1 cellular context compared by ENCODE assay signal in genomic region chr4:3830774-3831528, GRCh38.
TF ChIP-seq lines count a peak whose summit lies in the region.

No MANE protein-coding gene starts in this region.

TF ChIP-seq in HepG2, 621 proteins besides CTCF, POLR2A, EP300 and RAD21 (continued from another document and continues in another):
- TF ChIP-seq, protein P1, sequence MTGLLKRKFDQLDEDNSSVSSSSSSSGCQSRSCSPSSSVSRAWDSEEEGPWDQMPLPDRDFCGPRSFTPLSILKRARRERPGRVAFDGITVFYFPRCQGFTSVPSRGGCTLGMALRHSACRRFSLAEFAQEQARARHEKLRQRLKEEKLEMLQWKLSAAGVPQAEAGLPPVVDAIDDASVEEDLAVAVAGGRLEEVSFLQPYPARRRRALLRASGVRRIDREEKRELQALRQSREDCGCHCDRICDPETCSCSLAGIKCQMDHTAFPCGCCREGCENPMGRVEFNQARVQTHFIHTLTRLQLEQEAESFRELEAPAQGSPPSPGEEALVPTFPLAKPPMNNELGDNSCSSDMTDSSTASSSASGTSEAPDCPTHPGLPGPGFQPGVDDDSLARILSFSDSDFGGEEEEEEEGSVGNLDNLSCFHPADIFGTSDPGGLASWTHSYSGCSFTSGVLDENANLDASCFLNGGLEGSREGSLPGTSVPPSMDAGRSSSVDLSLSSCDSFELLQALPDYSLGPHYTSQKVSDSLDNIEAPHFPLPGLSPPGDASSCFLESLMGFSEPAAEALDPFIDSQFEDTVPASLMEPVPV (CRISPR knock-in tag; IDR thresholded peaks at IDR 0.05): peak; percentile 79; the same call in 1 of the 2 replicates
- TF ChIP-seq MAZ (IDR thresholded peaks at IDR 0.05; ENCODE audit: borderline replicate concordance, low read depth, low read length) (no peak), MAZ (CRISPR knock-in tag; IDR thresholded peaks at IDR 0.05; ENCODE audit: low read depth) (peak; percentile 73), KLF11 (CRISPR knock-in tag; IDR thresholded peaks at IDR 0.05) (peak; percentile 61; the same call in 1 of the 2 replicates), NRL (CRISPR knock-in tag; IDR thresholded peaks at IDR 0.05; ENCODE audit: borderline replicate concordance) (peak; percentile 60; the same call in 1 of the 2 replicates), BCL6 (CRISPR knock-in tag; IDR thresholded peaks at IDR 0.05) (peak; percentile 51), ZNF557 (CRISPR knock-in tag; IDR thresholded peaks at IDR 0.05) (no peak), ZEB1 (IDR thresholded peaks at IDR 0.05; ENCODE audit: insufficient replicate concordance, low read depth) (no peak), ZNF503 (CRISPR knock-in tag; IDR thresholded peaks at IDR 0.05) (peak; percentile 73; the same call in 1 of the 2 replicates), ERF (CRISPR knock-in tag; IDR thresholded peaks at IDR 0.05) (peak; percentile 86; the same call in 1 of the 2 replicates), REXO4 (CRISPR knock-in tag; IDR thresholded peaks at IDR 0.05; ENCODE audit: borderline replicate concordance) (no peak), MEF2D (CRISPR knock-in tag; IDR thresholded peaks at IDR 0.05) (peak; percentile 89), PRMT3 (CRISPR knock-in tag; IDR thresholded peaks at IDR 0.05; ENCODE audit: borderline replicate concordance, low read depth) (no peak), MEIS2 (CRISPR knock-in tag; IDR thresholded peaks at IDR 0.05) (peak; percentile 97), ZNF644 (CRISPR knock-in tag; IDR thresholded peaks at IDR 0.05; ENCODE audit: low read depth) (peak; percentile 80), SALL1 (CRISPR knock-in tag; IDR thresholded peaks at IDR 0.05) (peak; percentile 90), SIX1 (CRISPR knock-in tag; IDR thresholded peaks at IDR 0.05; ENCODE audit: borderline replicate concordance) (peak; percentile 27; the same call in 1 of the 2 replicates), ZBTB7B (CRISPR knock-in tag; IDR thresholded peaks at IDR 0.05) (peak; percentile 79; the same call in 1 of the 2 replicates), NR2F6 (IDR thresholded peaks at IDR 0.05) (peak; percentile 95), NR2F6 (CRISPR knock-in tag; IDR thresholded peaks at IDR 0.05) (peak; percentile 96), ZNF367 (CRISPR knock-in tag; IDR thresholded peaks at IDR 0.05; ENCODE audit: borderline replicate concordance) (no peak), PAWR (CRISPR knock-in tag; IDR thresholded peaks at IDR 0.05; ENCODE audit: borderline replicate concordance) (0 out of 2 replicates have a peak, but pooled peaks have one; percentile 33), TFDP1 (CRISPR knock-in tag; IDR thresholded peaks at IDR 0.05; ENCODE audit: borderline replicate concordance) (peak; percentile 59; the same call in 1 of the 2 replicates), ZNF362 (CRISPR knock-in tag; IDR thresholded peaks at IDR 0.05; ENCODE audit: borderline replicate concordance) (peak; percentile 52; the same call in 1 of the 2 replicates), ZNF280B (CRISPR knock-in tag; IDR thresholded peaks at IDR 0.05; ENCODE audit: borderline replicate concordance) (peak; percentile 61; the same call in 1 of the 2 replicates), POGZ (CRISPR knock-in tag; IDR thresholded peaks at IDR 0.05) (peak; percentile 75), CREB1 (IDR thresholded peaks at IDR 0.05) (no peak), CREB1 (CRISPR knock-in tag; IDR thresholded peaks at IDR 0.05) (no peak), HNRNPLL (IDR thresholded peaks at IDR 0.05; ENCODE audit: low read depth, low read length, poor library complexity, severe bottlenecking) (peak; percentile 34), AGO2 (optimal IDR thresholded peaks at IDR 0.05; ENCODE audit: low read depth, low read length) (peak; percentile 92), ZNF782 (CRISPR knock-in tag; IDR thresholded peaks at IDR 0.05; ENCODE audit: borderline replicate concordance) (peak; percentile 77), HMG20A (CRISPR knock-in tag; IDR thresholded peaks at IDR 0.05; ENCODE audit: borderline replicate concordance) (peak; percentile 80; the same call in 1 of the 2 replicates), MIER3 (CRISPR knock-in tag; IDR thresholded peaks at IDR 0.05; ENCODE audit: borderline replicate concordance) (peak; percentile 89), TSC22D2 (CRISPR knock-in tag; IDR thresholded peaks at IDR 0.05; ENCODE audit: borderline replicate concordance) (peak; percentile 52; the same call in 1 of the 2 replicates), GTF3A (CRISPR knock-in tag; conservative IDR thresholded peaks at IDR 0.05) (peak; percentile 73; the same call in 1 of the 2 replicates)
- TF ChIP-seq, protein P2, sequence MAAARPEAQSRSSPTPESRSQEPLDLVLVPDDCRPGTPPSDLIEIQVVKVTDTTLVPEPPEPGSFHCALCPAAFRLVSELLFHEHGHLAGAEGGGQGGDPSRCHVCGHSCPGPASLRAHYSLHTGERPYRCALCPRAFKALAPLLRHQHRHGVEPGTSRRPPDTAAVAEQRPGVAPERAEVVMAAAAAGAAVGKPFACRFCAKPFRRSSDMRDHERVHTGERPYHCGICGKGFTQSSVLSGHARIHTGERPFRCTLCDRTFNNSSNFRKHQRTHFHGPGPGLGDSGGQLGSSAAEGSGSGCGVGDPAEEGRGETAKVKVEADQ (CRISPR knock-in tag; IDR thresholded peaks at IDR 0.05; ENCODE audit: borderline replicate concordance): peak; percentile 72; the same call in 1 of the 2 replicates
- TF ChIP-seq, protein P3, sequence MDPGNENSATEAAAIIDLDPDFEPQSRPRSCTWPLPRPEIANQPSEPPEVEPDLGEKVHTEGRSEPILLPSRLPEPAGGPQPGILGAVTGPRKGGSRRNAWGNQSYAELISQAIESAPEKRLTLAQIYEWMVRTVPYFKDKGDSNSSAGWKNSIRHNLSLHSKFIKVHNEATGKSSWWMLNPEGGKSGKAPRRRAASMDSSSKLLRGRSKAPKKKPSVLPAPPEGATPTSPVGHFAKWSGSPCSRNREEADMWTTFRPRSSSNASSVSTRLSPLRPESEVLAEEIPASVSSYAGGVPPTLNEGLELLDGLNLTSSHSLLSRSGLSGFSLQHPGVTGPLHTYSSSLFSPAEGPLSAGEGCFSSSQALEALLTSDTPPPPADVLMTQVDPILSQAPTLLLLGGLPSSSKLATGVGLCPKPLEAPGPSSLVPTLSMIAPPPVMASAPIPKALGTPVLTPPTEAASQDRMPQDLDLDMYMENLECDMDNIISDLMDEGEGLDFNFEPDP (CRISPR knock-in tag; conservative IDR thresholded peaks at IDR 0.05): 0 out of 2 replicates have a peak, but pooled peaks have one; percentile 81
- TF ChIP-seq, protein P4, sequence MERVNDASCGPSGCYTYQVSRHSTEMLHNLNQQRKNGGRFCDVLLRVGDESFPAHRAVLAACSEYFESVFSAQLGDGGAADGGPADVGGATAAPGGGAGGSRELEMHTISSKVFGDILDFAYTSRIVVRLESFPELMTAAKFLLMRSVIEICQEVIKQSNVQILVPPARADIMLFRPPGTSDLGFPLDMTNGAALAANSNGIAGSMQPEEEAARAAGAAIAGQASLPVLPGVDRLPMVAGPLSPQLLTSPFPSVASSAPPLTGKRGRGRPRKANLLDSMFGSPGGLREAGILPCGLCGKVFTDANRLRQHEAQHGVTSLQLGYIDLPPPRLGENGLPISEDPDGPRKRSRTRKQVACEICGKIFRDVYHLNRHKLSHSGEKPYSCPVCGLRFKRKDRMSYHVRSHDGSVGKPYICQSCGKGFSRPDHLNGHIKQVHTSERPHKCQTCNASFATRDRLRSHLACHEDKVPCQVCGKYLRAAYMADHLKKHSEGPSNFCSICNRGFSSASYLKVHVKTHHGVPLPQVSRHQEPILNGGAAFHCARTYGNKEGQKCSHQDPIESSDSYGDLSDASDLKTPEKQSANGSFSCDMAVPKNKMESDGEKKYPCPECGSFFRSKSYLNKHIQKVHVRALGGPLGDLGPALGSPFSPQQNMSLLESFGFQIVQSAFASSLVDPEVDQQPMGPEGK (CRISPR knock-in tag; IDR thresholded peaks at IDR 0.05): peak; percentile 100
- TF ChIP-seq, protein P5, sequence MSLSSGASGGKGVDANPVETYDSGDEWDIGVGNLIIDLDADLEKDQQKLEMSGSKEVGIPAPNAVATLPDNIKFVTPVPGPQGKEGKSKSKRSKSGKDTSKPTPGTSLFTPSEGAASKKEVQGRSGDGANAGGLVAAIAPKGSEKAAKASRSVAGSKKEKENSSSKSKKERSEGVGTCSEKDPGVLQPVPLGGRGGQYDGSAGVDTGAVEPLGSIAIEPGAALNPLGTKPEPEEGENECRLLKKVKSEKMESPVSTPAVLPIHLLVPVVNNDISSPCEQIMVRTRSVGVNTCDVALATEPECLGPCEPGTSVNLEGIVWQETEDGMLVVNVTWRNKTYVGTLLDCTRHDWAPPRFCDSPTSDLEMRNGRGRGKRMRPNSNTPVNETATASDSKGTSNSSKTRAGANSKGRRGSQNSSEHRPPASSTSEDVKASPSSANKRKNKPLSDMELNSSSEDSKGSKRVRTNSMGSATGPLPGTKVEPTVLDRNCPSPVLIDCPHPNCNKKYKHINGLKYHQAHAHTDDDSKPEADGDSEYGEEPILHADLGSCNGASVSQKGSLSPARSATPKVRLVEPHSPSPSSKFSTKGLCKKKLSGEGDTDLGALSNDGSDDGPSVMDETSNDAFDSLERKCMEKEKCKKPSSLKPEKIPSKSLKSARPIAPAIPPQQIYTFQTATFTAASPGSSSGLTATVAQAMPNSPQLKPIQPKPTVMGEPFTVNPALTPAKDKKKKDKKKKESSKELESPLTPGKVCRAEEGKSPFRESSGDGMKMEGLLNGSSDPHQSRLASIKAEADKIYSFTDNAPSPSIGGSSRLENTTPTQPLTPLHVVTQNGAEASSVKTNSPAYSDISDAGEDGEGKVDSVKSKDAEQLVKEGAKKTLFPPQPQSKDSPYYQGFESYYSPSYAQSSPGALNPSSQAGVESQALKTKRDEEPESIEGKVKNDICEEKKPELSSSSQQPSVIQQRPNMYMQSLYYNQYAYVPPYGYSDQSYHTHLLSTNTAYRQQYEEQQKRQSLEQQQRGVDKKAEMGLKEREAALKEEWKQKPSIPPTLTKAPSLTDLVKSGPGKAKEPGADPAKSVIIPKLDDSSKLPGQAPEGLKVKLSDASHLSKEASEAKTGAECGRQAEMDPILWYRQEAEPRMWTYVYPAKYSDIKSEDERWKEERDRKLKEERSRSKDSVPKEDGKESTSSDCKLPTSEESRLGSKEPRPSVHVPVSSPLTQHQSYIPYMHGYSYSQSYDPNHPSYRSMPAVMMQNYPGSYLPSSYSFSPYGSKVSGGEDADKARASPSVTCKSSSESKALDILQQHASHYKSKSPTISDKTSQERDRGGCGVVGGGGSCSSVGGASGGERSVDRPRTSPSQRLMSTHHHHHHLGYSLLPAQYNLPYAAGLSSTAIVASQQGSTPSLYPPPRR (CRISPR knock-in tag; IDR thresholded peaks at IDR 0.05; ENCODE audit: borderline replicate concordance): peak; percentile 95
- TF ChIP-seq, protein P6, sequence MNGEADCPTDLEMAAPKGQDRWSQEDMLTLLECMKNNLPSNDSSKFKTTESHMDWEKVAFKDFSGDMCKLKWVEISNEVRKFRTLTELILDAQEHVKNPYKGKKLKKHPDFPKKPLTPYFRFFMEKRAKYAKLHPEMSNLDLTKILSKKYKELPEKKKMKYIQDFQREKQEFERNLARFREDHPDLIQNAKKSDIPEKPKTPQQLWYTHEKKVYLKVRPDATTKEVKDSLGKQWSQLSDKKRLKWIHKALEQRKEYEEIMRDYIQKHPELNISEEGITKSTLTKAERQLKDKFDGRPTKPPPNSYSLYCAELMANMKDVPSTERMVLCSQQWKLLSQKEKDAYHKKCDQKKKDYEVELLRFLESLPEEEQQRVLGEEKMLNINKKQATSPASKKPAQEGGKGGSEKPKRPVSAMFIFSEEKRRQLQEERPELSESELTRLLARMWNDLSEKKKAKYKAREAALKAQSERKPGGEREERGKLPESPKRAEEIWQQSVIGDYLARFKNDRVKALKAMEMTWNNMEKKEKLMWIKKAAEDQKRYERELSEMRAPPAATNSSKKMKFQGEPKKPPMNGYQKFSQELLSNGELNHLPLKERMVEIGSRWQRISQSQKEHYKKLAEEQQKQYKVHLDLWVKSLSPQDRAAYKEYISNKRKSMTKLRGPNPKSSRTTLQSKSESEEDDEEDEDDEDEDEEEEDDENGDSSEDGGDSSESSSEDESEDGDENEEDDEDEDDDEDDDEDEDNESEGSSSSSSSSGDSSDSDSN (CRISPR knock-in tag; IDR thresholded peaks at IDR 0.05): peak; percentile 85
